10 cellular contexts compared by ENCODE assay signal in genomic region chr6:101811108-101811507, GRCh38.
"Had no signal": no experiment of that assay in that cellular context is flagged by ENCODE, and none has a peak within 500 bp of the region (broad histone marks: within the 10 kb centered on the region; RNA-seq: fewer than 3 reads in every experiment).

No MANE protein-coding gene starts in this region.

- H3K4me3 ChIP-seq: GM23338, K562 had no signal

- FAIRE-seq: H1, H54, HTR-8/SVneo, K562 had no signal

- DNase-seq: H9, HCEC 1CT, HFFc6, IMR-90, KG1 had no signal
